Comparison of ENCODE assay signal across 13 cellular contexts in genomic region chr7:77200542-77200941, GRCh38. TPM values are rescaled to one million over a fixed set of nuclear protein-coding genes. Genes with fewer than 3 reads are reported as not detected.
DNase-seq lines count a peak whose midpoint lies in the region; ATAC-seq lines count a peak whose summit lies in the region.
"Had no signal": no experiment of that assay in that cellular context is flagged by ENCODE, and none has a peak within 500 bp of the region (broad histone marks: within the 10 kb centered on the region; RNA-seq: fewer than 3 reads in every experiment).

No MANE protein-coding gene starts in this region.

- peak overlapping the region; percentile 33 to 93 for H3K27ac ChIP-seq in aorta (ENCODE audit: low read depth in 1 of 2, low read length in 2 of 2)
- H3K27ac ChIP-seq: C4-2B, neural progenitor cell had no signal

- H3K27me3 ChIP-seq in aorta (ENCODE audit: control insufficient read depth in 1 of 2, insufficient read depth in 2 of 2, low read length in 1 of 2) = no peaks in the 10 kb centered on the region

- H3K27me3 Mint-ChIP-seq in activated naive CD4-positive, alpha-beta T cell treated with anti-CD3 and anti-CD28 coated beads, Interleukin-2, amount 50 U/mL, for 24 hours = no peaks in the 10 kb centered on the region

- intact Hi-C loops in aorta (cut with DNase I) = loop anchor here in 1 of 2 donors (5.0 kb wide), 1 partner anchor 37 kb away; no protein-coding TSS in a partner anchor

- H3K9me3 Mint-ChIP-seq in activated naive CD4-positive, alpha-beta T cell treated with anti-CD3 and anti-CD28 coated beads, Interleukin-2, amount 50 U/mL, for 24 hours = no peaks in the 10 kb centered on the region
- H3K9me3 Mint-ChIP-seq in activated naive CD4-positive, alpha-beta T cell treated with anti-CD3 and anti-CD28 coated beads, Interleukin-2, amount 50 U/mL, for 72 hours = no peaks in the 10 kb centered on the region
- H3K9me3 Mint-ChIP-seq: neural progenitor cell had no signal

- H3K4me3 Mint-ChIP-seq in activated naive CD4-positive, alpha-beta T cell treated with anti-CD3 and anti-CD28 coated beads, Interleukin-2, amount 50 U/mL, for 24 hours = peak overlapping the region; percentile 43
- H3K4me3 Mint-ChIP-seq: neural progenitor cell had no signal

- no peak for ATAC-seq in activated naive CD4-positive, alpha-beta T cell treated with anti-CD3 and anti-CD28 coated beads, Interleukin-2, amount 50 U/mL, for 72 hours
- no peak for ATAC-seq in aorta (ENCODE audit: low FRiP score)
- ATAC-seq in GM21619 (IDR thresholded peaks at IDR 0.05; ENCODE audit: unreplicated experiment) = no peak
- no peak for ATAC-seq in GM21825 (IDR thresholded peaks at IDR 0.05; ENCODE audit: unreplicated experiment)

- peaks cover 0 to 2% of the 10 kb centered on the region in 2 donors for H3K4me1 ChIP-seq in aorta (ENCODE audit: control insufficient read depth in 1 of 2, insufficient read depth in 2 of 2, low read length in 2 of 2)

- DNase-seq in activated naive CD4-positive, alpha-beta T cell treated with anti-CD3 and anti-CD28 coated beads, Interleukin-2, amount 50 U/mL, for 72 hours (ENCODE audit: low spot score in 2 of 2) = no peak
- DNase-seq in NOMO-1 treated with dmso at 0.1 percent for 144 hours (lab: John Stamatoyannopoulos, UW; ENCODE audit: unreplicated experiment) (peak; percentile 55), germinal center (ENCODE audit: low spot score) (peak; percentile 51), aorta (no peak)
- no peak for DNase-seq in stimulated activated CD4-positive, alpha-beta T cell treated with anti-CD3 and anti-CD28 coated beads, Interleukin-4, amount 100 ng/mL, for 24 hours
- DNase-seq: NCI-H1105; stimulated activated naive CD4-positive, alpha-beta T cell; T-helper 9 cell had no signal

- H3K36me3 Mint-ChIP-seq in activated naive CD4-positive, alpha-beta T cell treated with anti-CD3 and anti-CD28 coated beads, Interleukin-2, amount 50 U/mL, for 24 hours = peaks cover 3% of the 10 kb centered on the region
- no peaks in the 10 kb centered on the region for H3K36me3 Mint-ChIP-seq in activated naive CD4-positive, alpha-beta T cell treated with anti-CD3 and anti-CD28 coated beads, Interleukin-2, amount 50 U/mL, for 72 hours
- H3K36me3 Mint-ChIP-seq: neural progenitor cell had no signal

- no peaks in the 10 kb centered on the region for H3K9me3 ChIP-seq in aorta (ENCODE audit: control insufficient read depth, low read length)

- peak overlapping the region; percentile 71 for H3K27ac Mint-ChIP-seq in activated naive CD4-positive, alpha-beta T cell treated with anti-CD3 and anti-CD28 coated beads, Interleukin-2, amount 50 U/mL, for 24 hours
- no peak overlapping the region for H3K27ac Mint-ChIP-seq in activated naive CD4-positive, alpha-beta T cell treated with anti-CD3 and anti-CD28 coated beads, Interleukin-2, amount 50 U/mL, for 72 hours
- H3K27ac Mint-ChIP-seq: neural progenitor cell had no signal

- peak overlapping the region; percentile 22 to 97 for H3K4me3 ChIP-seq in aorta (ENCODE audit: low read length in 2 of 2)

- peaks cover 41% of the 10 kb centered on the region for H3K4me1 Mint-ChIP-seq in activated naive CD4-positive, alpha-beta T cell treated with anti-CD3 and anti-CD28 coated beads, Interleukin-2, amount 50 U/mL, for 24 hours

- WGBS in aorta, 2 donors = 77 to 84% methylated on average over 2 of the region's 2 CpGs

- H3K36me3 ChIP-seq in aorta (ENCODE audit: control insufficient read depth in 1 of 2, insufficient read depth in 2 of 2, low read length in 1 of 2) = no peaks in the 10 kb centered on the region
- H3K36me3 ChIP-seq: neural progenitor cell had no signal

RNA-seq across cellular contexts. Expression of gene FGL2, which starts 0.9 kb away (rescaled TPM):
- under 1 TPM in 1 of 2 donors, not detected in 1; 0.14 TPM for total RNA-seq in activated naive CD4-positive, alpha-beta T cell treated with anti-CD3 and anti-CD28 coated beads, Interleukin-2, amount 50 U/mL, for 72 hours
- total RNA-seq in aorta = 100 to 1,000 TPM; 208 to 246 TPM
- 100 to 1,000 TPM; 104 to 117 TPM for polyA plus RNA-seq in aorta

Comparison
In these comparisons a context has a peak if more than half of its experiments do, and no peak if none do; other contexts are left out.
1. DNase-seq: peak in NOMO-1 treated with dmso at 0.1 percent for 144 hours (single experiment) and germinal center (single experiment); none in activated naive CD4-positive, alpha-beta T cell treated with anti-CD3 and anti-CD28 coated beads, Interleukin-2, amount 50 U/mL, for 72 hours (0 of 2), aorta (0 of 2) and stimulated activated CD4-positive, alpha-beta T cell treated with anti-CD3 and anti-CD28 coated beads, Interleukin-4, amount 100 ng/mL, for 24 hours (single experiment).
2. RNA of gene FGL2, which starts 0.9 kb away (total RNA-seq): 208 to 246 TPM in aorta; 0.14 TPM in activated naive CD4-positive, alpha-beta T cell treated with anti-CD3 and anti-CD28 coated beads, Interleukin-2, amount 50 U/mL, for 72 hours; every median in the first group is over 100 times any median in the second.